ENCODE assay signal across 27 cellular contexts in genomic region chr17:79219208-79219935, GRCh38.
"Had no signal": no experiment of that assay in that cellular context is flagged by ENCODE, and none has a peak within 500 bp of the region (broad histone marks: within the 10 kb centered on the region; RNA-seq: fewer than 3 reads in every experiment).

No MANE protein-coding gene starts in this region.

- ATAC-seq: activated CD4-positive, CD25-positive, alpha-beta regulatory T cell treated with anti-CD3 and anti-CD28 coated beads, Interleukin-2, amount 50 U/mL, for 24 hours had no signal

- H3K27ac Mint-ChIP-seq: activated CD8-positive, alpha-beta T cell treated with anti-CD3 and anti-CD28 coated beads for 36 hours; activated naive CD8-positive, alpha-beta T cell; activated T-helper 1 cell treated with anti-CD3 and anti-CD28 coated beads, Interleukin-12 subunit alpha, Interleukin-12 subunit beta, Interleukin-2, Interleukin-4 antibody, amounts not matched to agents 30 ng/mL and 10 ng/mL and 1 ng/mL, durations not matched to agents 14 hours and 24 hours and 36 hours; T-cell had no signal

- DNase-seq: activated CD4-positive, alpha-beta T cell treated with anti-CD3 and anti-CD28 coated beads for 4 hours; activated CD8-positive, alpha-beta memory T cell treated with anti-CD3 and anti-CD28 coated beads, Interleukin-2, amount 50 U/mL, for 4 hours; activated CD8-positive, alpha-beta T cell treated with anti-CD3 and anti-CD28 coated beads for 36 hours; activated effector memory CD4-positive, alpha-beta T cell treated with Interleukin-2 at 50 U/mL for 16 hours; activated naive CD4-positive, alpha-beta T cell treated with Interleukin-2 at 50 U/mL for 16 hours; activated T-cell treated with anti-CD3 and anti-CD28 coated beads, Interleukin-2, amount 50 U/mL, for 1 hour; amygdala; IMR-90; Kasumi-1; KBM-7; NCI-H1105 treated with DMSO at 0.1 percent for 48 hours; NCI-H1436 treated with DMSO at 0.1 percent for 48 hours; NCI-H187; NCI-H2081; NCI-H2171; NCI-H226; NCI-H774; NK-92 treated with Interleukin-12 subunit alpha and Interleukin-12 subunit beta, amount 100 ng/mL, for 24 hours; PC-3; SHP77 treated with DMSO at 0.1 percent for 48 hours; T-cell had no signal

- H3K36me3 Mint-ChIP-seq: activated naive CD8-positive, alpha-beta T cell; brain; T-cell had no signal

- H3K4me3 Mint-ChIP-seq: activated T-helper 1 cell treated with anti-CD3 and anti-CD28 coated beads, Interleukin-12 subunit alpha, Interleukin-12 subunit beta, Interleukin-2, Interleukin-4 antibody, amounts not matched to agents 30 ng/mL and 10 ng/mL and 1 ng/mL, durations not matched to agents 14 hours and 24 hours and 36 hours had no signal

- H3K9me3 Mint-ChIP-seq: activated CD8-positive, alpha-beta T cell treated with anti-CD3 and anti-CD28 coated beads for 36 hours; activated T-helper 1 cell treated with anti-CD3 and anti-CD28 coated beads, Interleukin-12 subunit alpha, Interleukin-12 subunit beta, Interleukin-2, Interleukin-4 antibody, amounts not matched to agents 30 ng/mL and 10 ng/mL and 1 ng/mL, durations not matched to agents 14 hours and 24 hours and 36 hours; central memory CD8-positive, alpha-beta T cell; T-cell had no signal

- H3K27ac ChIP-seq: VCaP had no signal
